Comparison of ENCODE assay signal across 9 cellular contexts in genomic region chr12:96208801-96209534, GRCh38. TPM values are rescaled to one million over a fixed set of nuclear protein-coding genes. Genes with fewer than 3 reads are reported as not detected.
DNase-seq lines count a peak whose midpoint lies in the region; ATAC-seq and TF ChIP-seq lines count a peak whose summit lies in the region.
"Had no signal": no experiment of that assay in that cellular context is flagged by ENCODE, and none has a peak within 500 bp of the region (broad histone marks: within the 10 kb centered on the region; RNA-seq: fewer than 3 reads in every experiment).

No MANE protein-coding gene starts in this region.

- no peaks in the 10 kb centered on the region for H3K27me3 ChIP-seq in GM23248 (replicated peaks; ENCODE audit: insufficient read depth)
- no peaks in the 10 kb centered on the region for H3K27me3 ChIP-seq in Peyer's patch
- H3K27me3 ChIP-seq in sigmoid colon, result no peaks in the 10 kb centered on the region
- H3K27me3 ChIP-seq: cardiac muscle cell had no signal

- H4K20me1 ChIP-seq in GM23248 (ENCODE audit: insufficient read depth), result no peaks in the 10 kb centered on the region

- TF ChIP-seq POLR2A in Peyer's patch (IDR thresholded peaks at IDR 0.05) (no peak), sigmoid colon (IDR thresholded peaks at IDR 0.05) (no peak)

- peak overlapping the region; percentile 51 for H3K4me2 ChIP-seq in GM23248 (ENCODE audit: unreplicated experiment)

- ATAC-seq in HG03196 (IDR thresholded peaks at IDR 0.05; ENCODE audit: unreplicated experiment), result no peak

- intact Hi-C loops in sigmoid colon (cut with DNase I), result no loop called here

- 66 to 68% methylated on average over 10 of the region's 10 CpGs for WGBS in GM23248 (ENCODE audit: low coverage in 1 of 2, low lambda C conversion rate in 2 of 2, missing lambda C conversion rate in 2 of 2), 2 experiments
- WGBS in sigmoid colon, 2 donors, result 46 to 78% methylated on average over 10 of the region's 10 CpGs

- H2AFZ ChIP-seq in GM23248, result no peak overlapping the region

- in situ Hi-C loops in GM23248 (cut with MboI), result loop anchor here (25.0 kb wide), 1 partner anchor 303 kb away; no protein-coding TSS in a partner anchor

- H3K9me3 ChIP-seq in GM23248 (ENCODE audit: low read depth) (no peaks in the 10 kb centered on the region), Peyer's patch (no peaks in the 10 kb centered on the region), sigmoid colon (no peaks in the 10 kb centered on the region)

- DNase-seq in GM23248 (no peak), Peyer's patch (peak in 2 of 3 donors; percentile 74 to 75), epithelial cell of proximal tubule (ENCODE audit: low read depth) (no peak), sigmoid colon (no peak), D341Med (ENCODE audit: low spot score) (no peak), NOMO-1 treated with DMSO at 0.1 percent for 48 hours (lab: John Stamatoyannopoulos, UW; ENCODE audit: unreplicated experiment) (no peak)
- DNase-seq: mesendoderm had no signal

- peaks cover 100% of the 10 kb centered on the region for H3K79me2 ChIP-seq in GM23248 (ENCODE audit: insufficient read depth)

- no peak for TF ChIP-seq EP300 in sigmoid colon (IDR thresholded peaks at IDR 0.05)

- H3K9ac ChIP-seq in GM23248, result peak overlapping the region; percentile 41; the same call in 1 of the 2 replicates

- H3K36me3 ChIP-seq in GM23248 (ENCODE audit: low read depth), result no peaks in the 10 kb centered on the region
- no peaks in the 10 kb centered on the region for H3K36me3 ChIP-seq in Peyer's patch
- H3K36me3 ChIP-seq in sigmoid colon, result no peaks in the 10 kb centered on the region
- H3K36me3 ChIP-seq: cardiac muscle cell had no signal

- H3K9me2 ChIP-seq in GM23248 (ENCODE audit: insufficient read depth), result no peaks in the 10 kb centered on the region

- H3K4me3 ChIP-seq in GM23248 (no peak overlapping the region), Peyer's patch (no peak overlapping the region), epithelial cell of proximal tubule (ENCODE audit: low read depth, low read length) (no peak overlapping the region), sigmoid colon (no peak overlapping the region)
- H3K4me3 ChIP-seq: cardiac muscle cell had no signal

- peaks cover 25% of the 10 kb centered on the region for H3F3A ChIP-seq in GM23248 (ENCODE audit: insufficient read depth)

- H3K4me1 ChIP-seq in GM23248 (ENCODE audit: insufficient read depth) (peaks cover 35% of the 10 kb centered on the region), Peyer's patch (peaks cover 0 to 14% (median 8%) of the 10 kb centered on the region in 4 donors), sigmoid colon (peaks cover 0 to 33% (median 19%) of the 10 kb centered on the region in 4 donors)

- no peak for TF ChIP-seq CTCF in Peyer's patch (IDR thresholded peaks at IDR 0.05)
- TF ChIP-seq CTCF in epithelial cell of proximal tubule (conservative IDR thresholded peaks at IDR 0.05; ENCODE audit: low read depth, low read length), result peak; percentile 7
- peak in 1 of 4 experiments; percentile 23 for TF ChIP-seq CTCF in sigmoid colon (IDR thresholded peaks at IDR 0.05)

- H3K27ac ChIP-seq in GM23248, result peak overlapping the region; percentile 79
- peak overlapping the region in 2 of 4 donors; percentile 13 to 55 for H3K27ac ChIP-seq in Peyer's patch
- H3K27ac ChIP-seq in sigmoid colon, result peak overlapping the region in 3 of 4 donors; percentile 49 to 65 (median 51)
- H3K27ac ChIP-seq: cardiac muscle cell had no signal

RNA-seq across cellular contexts. Expression of gene ELK3, which starts 14.8 kb away (rescaled TPM):
- 27.1 and 31.9 TPM in 2 replicates for total RNA-seq in GM23248 (2014; rRNA removed; shearing (Covaris generic))
- 48.9 and 51.9 TPM in 2 replicates for polyA plus RNA-seq in GM23248 (2016; fragmentation: Nextera tagmentation; extraction: Ambion mirVana)
- total RNA-seq in Peyer's patch, result 10 to 100 TPM in 2 of 4 donors, 1 to 10 TPM in 2; 5.1 to 23.9 (median 9.4) TPM
- 45.7 and 46.3 TPM in 2 replicates for total RNA-seq in epithelial cell of proximal tubule
- total RNA-seq in sigmoid colon, result 10 to 100 TPM; 15.7 to 23.8 (median 18.4) TPM
- 10 to 100 TPM in 1 of 3 donors, 1 to 10 TPM in 2; 2.3 to 12.0 (median 9.0) TPM for polyA plus RNA-seq in sigmoid colon

Comparison
In these comparisons a context has a peak if more than half of its experiments do, and no peak if none do; other contexts are left out.
1. DNase-seq: peak in Peyer's patch (2 of 3); none in GM23248 (single experiment), epithelial cell of proximal tubule (single experiment), sigmoid colon (single experiment), D341Med (single experiment) and NOMO-1 treated with DMSO at 0.1 percent for 48 hours (single experiment).